14 cellular contexts compared by ENCODE assay signal in the genomic region with DNA sequence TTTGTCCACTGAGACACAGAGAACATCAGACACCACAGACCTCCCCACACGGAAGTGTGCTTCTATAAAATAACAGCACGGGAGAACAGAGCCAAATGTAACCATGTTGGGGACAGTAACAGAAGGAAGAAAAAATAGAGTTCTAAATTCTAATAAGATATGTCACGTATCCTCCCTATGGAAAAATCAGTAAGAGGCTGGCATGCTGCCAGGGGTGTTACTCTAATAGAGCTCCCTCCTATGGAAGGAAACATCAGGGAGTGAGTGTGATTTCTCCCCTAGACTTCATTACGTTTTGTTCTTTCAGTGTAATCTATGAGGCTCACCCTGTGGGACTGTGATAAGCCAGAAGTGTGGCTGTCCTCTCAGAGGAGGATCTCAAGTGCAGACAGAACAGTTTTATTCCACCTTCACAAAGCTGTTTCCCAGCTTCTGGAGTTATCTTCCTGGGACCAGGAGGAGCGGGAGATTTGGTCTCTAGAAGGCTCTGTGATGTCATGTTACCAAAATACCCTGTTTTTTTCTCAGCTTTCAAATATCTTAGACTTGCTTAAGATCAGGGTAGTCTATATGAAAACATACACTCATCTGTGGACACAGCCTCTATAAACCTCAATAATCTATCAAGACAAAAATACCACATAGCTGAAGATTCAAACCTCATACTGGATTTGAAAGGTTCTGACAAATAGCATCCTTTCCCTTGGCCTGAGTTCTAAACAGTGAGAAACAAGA.
A peak's percentile ranks its signal among the peaks of the same experiment; 100 is the strongest.
DNase-seq lines count a peak whose midpoint lies in the region; ATAC-seq and TF ChIP-seq lines count a peak whose summit lies in the region.
"Had no signal": no experiment of that assay in that cellular context is flagged by ENCODE, and none has a peak within 500 bp of the region (broad histone marks: within the 10 kb centered on the region; RNA-seq: fewer than 3 reads in every experiment).

No MANE protein-coding gene starts in this region.

- H3K27me3 Mint-ChIP-seq in endodermal cell (ENCODE audit: insufficient read depth): peaks cover 3% of the 10 kb centered on the region
- H3K27me3 Mint-ChIP-seq in activated CD4-positive, alpha-beta T cell treated with anti-CD3 and anti-CD28 coated beads, Interleukin-2, amount 10 ng/mL, durations not matched to agents 24 days and 14 days: peaks cover 17% of the 10 kb centered on the region
- peaks cover 65% of the 10 kb centered on the region for H3K27me3 Mint-ChIP-seq in T-helper 17 cell

- H3K27me3 ChIP-seq in cardiac muscle cell (no peaks in the 10 kb centered on the region), endodermal cell (ENCODE audit: control insufficient read depth, insufficient read depth, low read length, poor library complexity, severe bottlenecking) (no peaks in the 10 kb centered on the region), testis (no peaks in the 10 kb centered on the region)
- H3K27me3 ChIP-seq: foreskin keratinocyte had no signal

- TF ChIP-seq POLR2A in testis (IDR thresholded peaks at IDR 0.05): no peak

- H3K9me3 ChIP-seq in cardiac muscle cell (ENCODE audit: low read depth) (no peaks in the 10 kb centered on the region), endodermal cell (ENCODE audit: control insufficient read depth, low read length) (peaks cover 4% of the 10 kb centered on the region), testis (no peaks in the 10 kb centered on the region), T-helper 17 cell (ENCODE audit: control insufficient read depth, low read length, poor library complexity, severe bottlenecking) (no peaks in the 10 kb centered on the region)

- H3K4me1 Mint-ChIP-seq in endodermal cell (peaks cover 26% of the 10 kb centered on the region), T-helper 17 cell (no peaks in the 10 kb centered on the region)
- no peaks in the 10 kb centered on the region for H3K4me1 Mint-ChIP-seq in activated CD4-positive, alpha-beta T cell treated with anti-CD3 and anti-CD28 coated beads, Interleukin-2, amount 10 ng/mL, durations not matched to agents 24 days and 14 days
- H3K4me1 Mint-ChIP-seq: natural killer cell had no signal

- intact Hi-C loops in left ventricle myocardium superior (cut with micrococcal nuclease): no loop called here
- intact Hi-C loops in testis (cut with DNase I; ENCODE audit: low total_unique reads): no loop called here
- intact Hi-C loops in activated CD4-positive, alpha-beta T cell treated with anti-CD3 and anti-CD28 coated beads, Interleukin-2, amount 10 ng/mL, durations not matched to agents 24 days and 14 days (cut with micrococcal nuclease): no loop called here

- H3K4me3 Mint-ChIP-seq in endodermal cell (no peak overlapping the region), T-helper 17 cell (no peak overlapping the region)
- no peak overlapping the region for H3K4me3 Mint-ChIP-seq in activated CD4-positive, alpha-beta T cell treated with anti-CD3 and anti-CD28 coated beads, Interleukin-2, amount 10 ng/mL, durations not matched to agents 24 days and 14 days
- H3K4me3 Mint-ChIP-seq: natural killer cell had no signal

- DNase-seq in cardiac muscle cell (ENCODE audit: low read depth in 1 of 2, low spot score in 1 of 2) (peak; percentile 24 to 77), left ventricle myocardium superior (no peak), OCI-M1 (lab: John Stamatoyannopoulos, UW) (peak; percentile 88), endodermal cell (no peak), testis (peak; percentile 36), T-helper 17 cell (no peak)
- DNase-seq in activated CD4-positive, alpha-beta T cell treated with anti-CD3 and anti-CD28 coated beads, Interleukin-2, amount 10 ng/mL, durations not matched to agents 24 days and 14 days: no peak
- DNase-seq: foreskin keratinocyte, H7, islet precursor cell, natural killer cell, NCI-H1436 treated with DMSO at 0.1 percent for 48 hours had no signal

- H3K36me3 Mint-ChIP-seq in endodermal cell (ENCODE audit: low read depth) (no peaks in the 10 kb centered on the region), T-helper 17 cell (ENCODE audit: low read depth) (no peaks in the 10 kb centered on the region)
- H3K36me3 Mint-ChIP-seq in activated CD4-positive, alpha-beta T cell treated with anti-CD3 and anti-CD28 coated beads, Interleukin-2, amount 10 ng/mL, durations not matched to agents 24 days and 14 days (ENCODE audit: low read depth): no peaks in the 10 kb centered on the region
- H3K36me3 Mint-ChIP-seq: activated naive CD4-positive, alpha-beta T cell treated with anti-CD3 and anti-CD28 coated beads, Interleukin-2, amount 50 U/mL, for 72 hours; natural killer cell had no signal

- H3K9ac ChIP-seq in endodermal cell (ENCODE audit: extremely low read depth, low read length, poor library complexity, severe bottlenecking): no peak overlapping the region

- no peaks in the 10 kb centered on the region for H3K9me3 Mint-ChIP-seq in endodermal cell
- H3K9me3 Mint-ChIP-seq in activated CD4-positive, alpha-beta T cell treated with anti-CD3 and anti-CD28 coated beads, Interleukin-2, amount 10 ng/mL, durations not matched to agents 24 days and 14 days: peaks cover 10% of the 10 kb centered on the region
- H3K9me3 Mint-ChIP-seq: natural killer cell had no signal

- no peak overlapping the region for H3K27ac ChIP-seq in cardiac muscle cell
- no peak overlapping the region for H3K27ac ChIP-seq in endodermal cell (ENCODE audit: low read depth, low read length)
- H3K27ac ChIP-seq in testis: no peak overlapping the region
- H3K27ac ChIP-seq: foreskin keratinocyte had no signal

- H3K4me3 ChIP-seq in cardiac muscle cell: no peak overlapping the region
- H3K4me3 ChIP-seq in endodermal cell (ENCODE audit: low read length): no peak overlapping the region
- no peak overlapping the region for H3K4me3 ChIP-seq in testis

- 90 to 92% methylated on average over 3 to 5 of the region's 5 CpGs for WGBS in endodermal cell (ENCODE audit: insufficient coverage in 1 of 2, insufficient read length in 1 of 2), 2 experiments
- WGBS in testis, 2 donors: 38% methylated on average over 5 of the region's 5 CpGs

- H3K4me1 ChIP-seq in cardiac muscle cell (ENCODE audit: low read depth) (no peaks in the 10 kb centered on the region), endodermal cell (ENCODE audit: control insufficient read depth, insufficient read depth, low read length) (peaks cover 11% of the 10 kb centered on the region), testis (no peaks in the 10 kb centered on the region)
- H3K4me1 ChIP-seq: foreskin keratinocyte had no signal

- no peaks in the 10 kb centered on the region for H3K36me3 ChIP-seq in cardiac muscle cell
- no peaks in the 10 kb centered on the region for H3K36me3 ChIP-seq in endodermal cell (ENCODE audit: control insufficient read depth, insufficient read depth, low read length)
- no peaks in the 10 kb centered on the region for H3K36me3 ChIP-seq in testis (ENCODE audit: low read depth, missing control alignments)

- H3K27ac Mint-ChIP-seq in endodermal cell: no peak overlapping the region
- no peak overlapping the region for H3K27ac Mint-ChIP-seq in activated CD4-positive, alpha-beta T cell treated with anti-CD3 and anti-CD28 coated beads, Interleukin-2, amount 10 ng/mL, durations not matched to agents 24 days and 14 days
- no peak overlapping the region for H3K27ac Mint-ChIP-seq in T-helper 17 cell
- H3K27ac Mint-ChIP-seq: natural killer cell had no signal

- ATAC-seq in left ventricle myocardium superior (no peak), GM19324 (IDR thresholded peaks at IDR 0.05; ENCODE audit: low FRiP score, unreplicated experiment) (no peak), T-helper 17 cell (no peak)
- ATAC-seq: activated naive CD4-positive, alpha-beta T cell treated with anti-CD3 and anti-CD28 coated beads, Interleukin-2, amount 50 U/mL, for 72 hours; foreskin keratinocyte; natural killer cell had no signal

- TF ChIP-seq CTCF in cardiac muscle cell (IDR thresholded peaks at IDR 0.05; ENCODE audit: low read depth, low read length): peak; percentile 23
- peak; percentile 18 for TF ChIP-seq CTCF in endodermal cell (conservative IDR thresholded peaks at IDR 0.05)
- TF ChIP-seq CTCF in testis (IDR thresholded peaks at IDR 0.05): no peak

Comparison
In these comparisons a context has a peak if more than half of its experiments do, and no peak if none do; other contexts are left out.
1. DNase-seq: peak in cardiac muscle cell (2 of 2), OCI-M1 (single experiment) and testis (single experiment); none in left ventricle myocardium superior (single experiment), endodermal cell (single experiment), activated CD4-positive, alpha-beta T cell treated with anti-CD3 and anti-CD28 coated beads, Interleukin-2, amount 10 ng/mL, durations not matched to agents 24 days and 14 days (single experiment) and T-helper 17 cell (0 of 3).
2. CTCF ChIP-seq: peak in cardiac muscle cell (single experiment) and endodermal cell (single experiment); none in testis (0 of 3).